25 cellular contexts compared by ENCODE assay signal in the genomic region with DNA sequence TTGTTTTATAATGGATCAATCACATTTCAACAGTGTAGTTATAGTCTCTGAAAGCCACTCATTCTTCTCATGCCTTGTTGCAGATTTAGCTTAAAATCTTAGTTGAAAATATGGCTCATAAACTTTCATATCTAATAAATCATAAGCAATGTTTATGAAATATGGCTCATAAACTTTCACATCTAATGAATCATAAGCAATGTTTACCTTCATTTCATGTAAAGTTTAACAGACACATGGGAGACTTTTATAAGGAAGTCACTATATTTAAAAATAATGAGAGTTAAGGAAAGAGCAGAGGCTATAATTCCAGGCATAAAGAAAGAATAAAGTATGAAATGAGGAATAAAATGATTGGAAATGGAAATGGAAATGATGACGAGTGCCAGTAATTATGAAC.
DNase-seq lines count a peak whose midpoint lies in the region; ATAC-seq, FAIRE-seq and TF ChIP-seq lines count a peak whose summit lies in the region.
"Had no signal": no experiment of that assay in that cellular context is flagged by ENCODE, and none has a peak within 500 bp of the region (broad histone marks: within the 10 kb centered on the region; RNA-seq: fewer than 3 reads in every experiment).

No MANE protein-coding gene starts in this region.

- no peaks in the 10 kb centered on the region for H3F3A ChIP-seq in PC-3 (ENCODE audit: low read length, unreplicated experiment)

- peak; percentile 11 for FAIRE-seq in G401.6 (lab: Jason Lieb, UNC)
- FAIRE-seq: A549, GM12891, GM19239 had no signal

- POLR2A ChIA-PET in PC-3 (lab: Charles Lee; ENCODE audit: unreplicated experiment) = interaction anchor here (0.6 kb wide), 2 partner anchors 1422 to 1765 kb away, joined by 8 to 15 read pairs; no protein-coding TSS in a partner anchor

- H3K27me3 ChIP-seq in Karpas-422 (ENCODE audit: low read length) (no peaks in the 10 kb centered on the region), PC-3 (ENCODE audit: low read length) (no peaks in the 10 kb centered on the region)
- H3K27me3 ChIP-seq: BE2C, BLaER1 had no signal

- no peaks in the 10 kb centered on the region for H3K4me1 ChIP-seq in Karpas-422 (ENCODE audit: low read length)
- H3K4me1 ChIP-seq in PC-3 (ENCODE audit: insufficient read depth, low read length) = peaks cover 13% of the 10 kb centered on the region
- H3K4me1 ChIP-seq: A549, BE2C, BLaER1 had no signal

- H3K4me3 ChIP-seq in Karpas-422 (ENCODE audit: low read length) = no peak overlapping the region
- H3K4me3 ChIP-seq in PC-3 (ENCODE audit: low read length) = no peak overlapping the region
- H3K4me3 ChIP-seq: A549, BLaER1 had no signal

- peak overlapping the region; percentile 55; the same call in 1 of the 2 replicates for H2AFZ ChIP-seq in Karpas-422 (ENCODE audit: low read length)
- no peak overlapping the region for H2AFZ ChIP-seq in PC-3 (ENCODE audit: low read length)

- BruUV-seq in PC-3 (replicated peaks; lab: Mats Ljungman, UMichigan) = no TSS peak

- H3K9ac ChIP-seq in Karpas-422 (ENCODE audit: low read length) (no peak overlapping the region), PC-3 (ENCODE audit: low read length) (no peak overlapping the region)
- H3K9ac ChIP-seq: BLaER1 had no signal

- peak; percentile 93 for ATAC-seq in PC-3
- no peak for ATAC-seq in GM21737 (IDR thresholded peaks at IDR 0.05; ENCODE audit: unreplicated experiment)
- ATAC-seq: A549 had no signal

- H3K9me2 ChIP-seq in Karpas-422 (replicated peaks; ENCODE audit: insufficient read depth, low read length) = no peaks in the 10 kb centered on the region
- H3K9me2 ChIP-seq in PC-3 (replicated peaks; ENCODE audit: low read length) = no peaks in the 10 kb centered on the region

- intact Hi-C loops in PC-3 (cut with micrococcal nuclease) = loop anchor here (2.0 to 10.0 kb wide), 3 partner anchors 152 to 550 kb away; no protein-coding TSS in a partner anchor

- no peaks in the 10 kb centered on the region for H4K20me1 ChIP-seq in Karpas-422 (ENCODE audit: insufficient read depth, low read depth, low read length)
- H4K20me1 ChIP-seq in PC-3 (ENCODE audit: low read length) = no peaks in the 10 kb centered on the region
- H4K20me1 ChIP-seq: BLaER1 had no signal

- H3K4me2 ChIP-seq in Karpas-422 (ENCODE audit: low read depth, low read length, poor library complexity, severe bottlenecking) (no peak overlapping the region), PC-3 (ENCODE audit: low read length) (no peak overlapping the region; the same call in 1 of the 2 replicates)
- H3K4me2 ChIP-seq: A549, BLaER1 had no signal

- DNase-seq in Karpas-422 (no peak), PC-3 (peak; percentile 72), AG08396 (ENCODE audit: low spot score) (no peak), NCI-H774 (lab: John Stamatoyannopoulos, UW) (no peak)
- no peak for DNase-seq in activated CD4-positive, alpha-beta T cell treated with anti-CD3 and anti-CD28 coated beads for 4 hours
- DNase-seq: BE2C; C1 segment of cervical spinal cord; CD4-positive, alpha-beta memory T cell; CD4-positive, CD25-positive, alpha-beta regulatory T cell; CD8-positive, alpha-beta memory T cell; COR-L47; DMS 273 treated with DMSO at 0.1 percent for 48 hours; DMS153; DMS53; DMS79; DND-41; EL; GF-D8 had no signal

- H3K36me3 ChIP-seq in Karpas-422 (ENCODE audit: insufficient read depth, low read length) (no peaks in the 10 kb centered on the region), PC-3 (ENCODE audit: low read depth, low read length) (no peaks in the 10 kb centered on the region)
- H3K36me3 ChIP-seq: BE2C, BLaER1 had no signal

- H3K27ac ChIP-seq in 22Rv1 (peak overlapping the region; percentile 63), Karpas-422 (ENCODE audit: low read length) (no peak overlapping the region), PC-3 (ENCODE audit: low read length) (no peak overlapping the region)
- H3K27ac ChIP-seq: A549, BLaER1 had no signal

- CTCF ChIA-PET in PC-3 (lab: Charles Lee) = no interaction called here

- H3K79me2 ChIP-seq in Karpas-422 (ENCODE audit: low read length) (no peaks in the 10 kb centered on the region), PC-3 (ENCODE audit: low read length) (no peaks in the 10 kb centered on the region)

- TF ChIP-seq CTCF in 22Rv1 (IDR thresholded peaks at IDR 0.05) (no peak), PC-3 (conservative IDR thresholded peaks at IDR 0.05; ENCODE audit: low read depth, low read length) (no peak)

- H3K9me3 ChIP-seq in Karpas-422 (ENCODE audit: low read length) (no peaks in the 10 kb centered on the region), PC-3 (ENCODE audit: low read length) (no peaks in the 10 kb centered on the region)
- H3K9me3 ChIP-seq: A549, BE2C, BLaER1 had no signal
